1 cellular context compared by ENCODE assay signal in genomic region chr2:16773080-16773713, GRCh38.
TF ChIP-seq lines count a peak whose summit lies in the region.

No MANE protein-coding gene starts in this region.

TF ChIP-seq in K562, 482 proteins besides CTCF, POLR2A, EP300 and RAD21 (continued from another document):
- TF ChIP-seq GMEB1 (CRISPR knock-in tag; IDR thresholded peaks at IDR 0.05) (no peak), KDM2B (CRISPR knock-in tag; IDR thresholded peaks at IDR 0.05) (no peak), CREM (IDR thresholded peaks at IDR 0.05; ENCODE audit: low read depth) (peak; percentile 41; the same call in 1 of the 2 replicates), MEF2D (tag; conservative IDR thresholded peaks at IDR 0.05; ENCODE audit: low read depth) (no peak), TAF7 (tag; IDR thresholded peaks at IDR 0.05) (no peak), RNF2 (IDR thresholded peaks at IDR 0.05) (no peak), CHD1 (IDR thresholded peaks at IDR 0.05; ENCODE audit: low read length) (no peak), BCLAF1 (IDR thresholded peaks at IDR 0.05; ENCODE audit: borderline replicate concordance in 1 of 2, control insufficient read depth in 1 of 2, low read depth in 2 of 2, low read length in 1 of 2) (no peak), HMG20B (CRISPR knock-in tag; IDR thresholded peaks at IDR 0.05) (no peak), ZKSCAN1 (IDR thresholded peaks at IDR 0.05; ENCODE audit: low read depth, low read length) (no peak), ZNF79 (CRISPR knock-in tag; IDR thresholded peaks at IDR 0.05; ENCODE audit: low read depth) (no peak), CEBPB (tag; IDR thresholded peaks at IDR 0.05) (no peak), ARID2 (IDR thresholded peaks at IDR 0.05) (peak; percentile 63), NR4A1 (CRISPR knock-in tag; IDR thresholded peaks at IDR 0.05) (no peak), NR4A1 (tag; IDR thresholded peaks at IDR 0.05) (no peak), KLF16 (IDR thresholded peaks at IDR 0.05) (no peak), SMC3 (conservative IDR thresholded peaks at IDR 0.05; ENCODE audit: insufficient read depth, low read depth, low read length) (peak; percentile 76), POLR2AphosphoS2 (IDR thresholded peaks at IDR 0.05; ENCODE audit: low read length) (no peak), FOXJ3 (CRISPR knock-in tag; IDR thresholded peaks at IDR 0.05) (no peak), CREBBP (IDR thresholded peaks at IDR 0.05; ENCODE audit: low read depth, low read length) (no peak), ZNF699 (CRISPR knock-in tag; IDR thresholded peaks at IDR 0.05; ENCODE audit: insufficient replicate concordance) (no peak), PRDM10 (IDR thresholded peaks at IDR 0.05; ENCODE audit: partially characterized antibody) (no peak), EP400 (IDR thresholded peaks at IDR 0.05) (no peak), KLF6 (CRISPR knock-in tag; IDR thresholded peaks at IDR 0.05; ENCODE audit: borderline replicate concordance) (no peak), FIP1L1 (IDR thresholded peaks at IDR 0.05; ENCODE audit: low read depth, low read length, poor library complexity, severe bottlenecking) (no peak), KAT2B (IDR thresholded peaks at IDR 0.05; ENCODE audit: low read depth, low read length) (no peak), PBX2 (CRISPR knock-in tag; IDR thresholded peaks at IDR 0.05; ENCODE audit: low read depth) (no peak), PBX2 (tag; conservative IDR thresholded peaks at IDR 0.05; ENCODE audit: low read depth) (peak; percentile 36; the same call in 1 of the 2 replicates), ELK1 (CRISPR knock-in tag; IDR thresholded peaks at IDR 0.05) (no peak), CC2D1A (IDR thresholded peaks at IDR 0.05) (no peak), ESRRB (CRISPR knock-in tag; IDR thresholded peaks at IDR 0.05; ENCODE audit: borderline replicate concordance) (no peak), TEAD2 (tag; IDR thresholded peaks at IDR 0.05) (no peak), FOXP1 (CRISPR knock-in tag; IDR thresholded peaks at IDR 0.05) (no peak)
